Comparison of ENCODE assay signal across 29 cellular contexts in the genomic region with DNA sequence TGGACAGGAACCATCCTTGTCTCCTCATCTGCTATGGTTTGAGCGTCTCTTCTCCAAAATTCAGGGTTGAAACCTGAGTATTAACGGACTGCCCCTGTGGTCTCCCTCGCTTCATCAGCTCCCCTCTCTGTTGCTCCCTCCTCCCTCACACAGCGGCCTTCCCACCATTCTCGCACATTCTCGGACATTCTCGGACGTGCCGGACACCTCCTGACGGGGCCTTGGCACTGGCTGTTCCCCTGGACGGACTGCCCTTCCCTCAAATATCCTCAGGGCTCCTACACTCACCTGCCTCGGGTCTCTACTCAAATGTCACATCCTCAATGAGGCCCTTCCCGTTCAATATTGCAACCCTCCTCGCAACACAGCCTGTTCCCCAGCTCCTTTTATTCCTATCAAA.
"Had no signal": no experiment of that assay in that cellular context is flagged by ENCODE, and none has a peak within 500 bp of the region (broad histone marks: within the 10 kb centered on the region; RNA-seq: fewer than 3 reads in every experiment).

No MANE protein-coding gene starts in this region.

- H3K27ac Mint-ChIP-seq: stimulated activated effector memory CD8-positive, alpha-beta T cell treated with anti-CD3 and anti-CD28 coated beads, Interleukin-12 subunit alpha, Interleukin-12 subunit beta, amount 100 ng/mL, for 72 hours; stimulated activated memory B cell treated with anti-CD40 and anti-IgM and Interleukin-4, amounts not matched to agents 10 μg/mL and 1 μg/mL and 100 μg/mL, for 72 hours; stimulated activated naive B cell treated with anti-CD40 and anti-IgM and Interleukin-4, amounts not matched to agents 10 μg/mL and 1 μg/mL and 100 μg/mL, for 72 hours; stimulated activated naive CD8-positive, alpha-beta T cell treated with anti-CD3 and anti-CD28 coated beads, Interleukin-15, amount 100 ng/mL, for 72 hours; stimulated activated naive CD8-positive, alpha-beta T cell treated with anti-CD3 and anti-CD28 coated beads, Interleukin-15, Interleukin-2, amounts not matched to agents 100 ng/mL and 50 ng/mL, for 24 hours; type B pancreatic cell had no signal

- H3K9me3 ChIP-seq: stomach, suprapubic skin, testis, thoracic aorta, thyroid gland, tibial artery, tibial nerve, transverse colon, upper lobe of left lung, upper lobe of right lung, uterus, vagina had no signal

- H3K27me3 ChIP-seq: stomach, suprapubic skin, testis, thyroid gland, tibial artery, tibial nerve, transverse colon, upper lobe of left lung, upper lobe of right lung, uterus, vagina had no signal

- H3K4me3 Mint-ChIP-seq: stimulated activated effector memory CD8-positive, alpha-beta T cell treated with anti-CD3 and anti-CD28 coated beads, Interleukin-12 subunit alpha, Interleukin-12 subunit beta, amount 100 ng/mL, for 72 hours; stimulated activated memory B cell treated with anti-CD40 and anti-IgM and Interleukin-4, amounts not matched to agents 10 μg/mL and 1 μg/mL and 100 μg/mL, for 72 hours; stimulated activated naive B cell treated with anti-CD40 and anti-IgM and Interleukin-4, amounts not matched to agents 10 μg/mL and 1 μg/mL and 100 μg/mL, for 72 hours; stimulated activated naive CD8-positive, alpha-beta T cell treated with anti-CD3 and anti-CD28 coated beads, Interleukin-15, amount 100 ng/mL, for 72 hours; stimulated activated naive CD8-positive, alpha-beta T cell treated with anti-CD3 and anti-CD28 coated beads, Interleukin-15, Interleukin-2, amounts not matched to agents 100 ng/mL and 50 ng/mL, for 24 hours; type B pancreatic cell had no signal

- H3K36me3 ChIP-seq: thyroid gland, tibial nerve, transverse colon, uterus, vagina had no signal

- FAIRE-seq: urothelium cell line had no signal

- DNase-seq: stimulated activated CD4-positive, alpha-beta T cell treated with anti-CD3 and anti-CD28 coated beads, Interleukin-2, amount 100 ng/mL, for 48 hours; stimulated activated CD4-positive, alpha-beta T cell treated with anti-CD3 and anti-CD28 coated beads, Interleukin-4, amount 100 ng/mL, for 1 hour; stimulated activated CD4-positive, alpha-beta T cell treated with anti-CD3 and anti-CD28 coated beads, Interleukin-4, amount 100 ng/mL, for 24 hours; stimulated activated CD4-positive, alpha-beta T cell treated with anti-CD3 and anti-CD28 coated beads, Interleukin-4, amount 100 ng/mL, for 4 hours; stimulated activated CD8-positive, alpha-beta memory T cell treated with anti-CD3 and anti-CD28 coated beads, Interleukin-4, amount 100 ng/mL, for 48 hours; stimulated activated naive B cell treated with anti-CD40 and anti-IgM and Interleukin-4, amounts not matched to agents 10 μg/mL and 1 μg/mL and 100 μg/mL, for 72 hours; stimulated activated naive CD4-positive, alpha-beta T cell; stimulated activated naive CD4-positive, alpha-beta T cell treated with Interleukin-2 at 50 U/mL for 16 hours; stimulated activated naive CD8-positive, alpha-beta T cell treated with anti-CD3 and anti-CD28 coated beads, Interleukin-15, amount 100 ng/mL, for 72 hours; stimulated activated naive CD8-positive, alpha-beta T cell treated with anti-CD3 and anti-CD28 coated beads, Interleukin-15, Interleukin-2, amounts not matched to agents 100 U/mL and 50 U/mL, for 24 hours; stomach; substantia nigra; testis; thyroid gland; tibial artery; transverse colon; trophoblast cell; upper lobe of left lung; upper lobe of right lung; uterus had no signal

- H3K4me1 Mint-ChIP-seq: stimulated activated effector memory CD8-positive, alpha-beta T cell treated with anti-CD3 and anti-CD28 coated beads, Interleukin-12 subunit alpha, Interleukin-12 subunit beta, amount 100 ng/mL, for 72 hours had no signal

- H3K36me3 Mint-ChIP-seq: stimulated activated effector memory CD8-positive, alpha-beta T cell treated with anti-CD3 and anti-CD28 coated beads, Interleukin-12 subunit alpha, Interleukin-12 subunit beta, amount 100 ng/mL, for 72 hours; stimulated activated memory B cell treated with anti-CD40 and anti-IgM and Interleukin-4, amounts not matched to agents 10 μg/mL and 1 μg/mL and 100 μg/mL, for 72 hours; type B pancreatic cell had no signal

- H3K9me3 Mint-ChIP-seq: stimulated activated effector memory CD8-positive, alpha-beta T cell treated with anti-CD3 and anti-CD28 coated beads, Interleukin-12 subunit alpha, Interleukin-12 subunit beta, amount 100 ng/mL, for 72 hours; stimulated activated memory B cell treated with anti-CD40 and anti-IgM and Interleukin-4, amounts not matched to agents 10 μg/mL and 1 μg/mL and 100 μg/mL, for 72 hours; stimulated activated naive B cell treated with anti-CD40 and anti-IgM and Interleukin-4, amounts not matched to agents 10 μg/mL and 1 μg/mL and 100 μg/mL, for 72 hours; stimulated activated naive CD8-positive, alpha-beta T cell treated with anti-CD3 and anti-CD28 coated beads, Interleukin-15, amount 100 ng/mL, for 72 hours; stimulated activated naive CD8-positive, alpha-beta T cell treated with anti-CD3 and anti-CD28 coated beads, Interleukin-15, Interleukin-2, amounts not matched to agents 100 ng/mL and 50 ng/mL, for 24 hours; type B pancreatic cell had no signal

- H3K27ac ChIP-seq: stomach, suprapubic skin, testis, thoracic aorta, thyroid gland, tibial artery, tibial nerve, transverse colon, upper lobe of left lung, upper lobe of right lung, uterus, vagina had no signal

- H3K4me1 ChIP-seq: suprapubic skin, upper lobe of right lung, uterus, vagina had no signal

- H3K4me3 ChIP-seq: stomach, suprapubic skin, testis, thoracic aorta, thyroid gland, tibial artery, tibial nerve, transverse colon, upper lobe of left lung, upper lobe of right lung, uterus, vagina had no signal

- H3K27me3 Mint-ChIP-seq: stimulated activated naive B cell treated with anti-CD40 and anti-IgM and Interleukin-4, amounts not matched to agents 10 μg/mL and 1 μg/mL and 100 μg/mL, for 72 hours; stimulated activated naive CD8-positive, alpha-beta T cell treated with anti-CD3 and anti-CD28 coated beads, Interleukin-15, amount 100 ng/mL, for 72 hours had no signal

- ATAC-seq: stimulated activated effector memory CD8-positive, alpha-beta T cell treated with anti-CD3 and anti-CD28 coated beads, Interleukin-12 subunit alpha, Interleukin-12 subunit beta, amount 100 ng/mL, for 72 hours; stimulated activated memory B cell treated with anti-CD40 and anti-IgM and Interleukin-4, amounts not matched to agents 10 μg/mL and 1 μg/mL and 100 μg/mL, for 72 hours; stimulated activated naive B cell treated with anti-CD40 and anti-IgM and Interleukin-4, amounts not matched to agents 10 μg/mL and 1 μg/mL and 100 μg/mL, for 72 hours; stimulated activated naive CD8-positive, alpha-beta T cell treated with anti-CD3 and anti-CD28 coated beads, Interleukin-15, amount 100 ng/mL, for 72 hours; stimulated activated naive CD8-positive, alpha-beta T cell treated with anti-CD3 and anti-CD28 coated beads, Interleukin-15, Interleukin-2, amounts not matched to agents 100 U/mL and 50 U/mL, for 24 hours; upper lobe of right lung had no signal
